11 cellular contexts compared by ENCODE assay signal in genomic region chr19:3818479-3818878, GRCh38. TPM values are rescaled to one million over a fixed set of nuclear protein-coding genes. Genes with fewer than 3 reads are reported as not detected.
DNase-seq lines count a peak whose midpoint lies in the region; ATAC-seq and TF ChIP-seq lines count a peak whose summit lies in the region.
"Had no signal": no experiment of that assay in that cellular context is flagged by ENCODE, and none has a peak within 500 bp of the region (broad histone marks: within the 10 kb centered on the region; RNA-seq: fewer than 3 reads in every experiment).

No MANE protein-coding gene starts in this region.

- H3K4me1 ChIP-seq in mucosa of descending colon (ENCODE audit: low read depth) = no peaks in the 10 kb centered on the region
- no peaks in the 10 kb centered on the region for H3K4me1 ChIP-seq in colonic mucosa
- no peaks in the 10 kb centered on the region for H3K4me1 ChIP-seq in mesendoderm (ENCODE audit: control insufficient read depth, low read depth, low read length)

- no peak overlapping the region for H4K8ac ChIP-seq in mesendoderm (ENCODE audit: low read depth, low read length)

- no peak overlapping the region for H2BK120ac ChIP-seq in mesendoderm (ENCODE audit: low read depth, low read length)

- H3K27ac ChIP-seq in colonic mucosa (no peak overlapping the region), mesendoderm (ENCODE audit: low read depth, low read length) (no peak overlapping the region)
- H3K27ac ChIP-seq: left ventricle myocardium inferior had no signal

- no peaks in the 10 kb centered on the region for H3K79me2 ChIP-seq in mesendoderm (ENCODE audit: control insufficient read depth, insufficient read depth, low read length)

- no peak overlapping the region for H3K4ac ChIP-seq in mesendoderm (ENCODE audit: low read depth, low read length)

- H2BK5ac ChIP-seq in mesendoderm (ENCODE audit: low read length) = no peak overlapping the region

- no peak overlapping the region for H3K27ac Mint-ChIP-seq in progenitor cell of endocrine pancreas

- no peak overlapping the region for H3K4me2 ChIP-seq in mesendoderm (ENCODE audit: low read length)

- H3K56ac ChIP-seq in mesendoderm (ENCODE audit: low read length) = no peak overlapping the region

- H3K79me1 ChIP-seq in mesendoderm (ENCODE audit: low read length) = no peaks in the 10 kb centered on the region

- H3K9ac ChIP-seq in colonic mucosa (ENCODE audit: low read depth in 2 of 2, low read length in 2 of 2) = no peak overlapping the region
- no peak overlapping the region for H3K9ac ChIP-seq in mesendoderm (ENCODE audit: low read length)

- DNase-seq in AG20443 (ENCODE audit: low spot score) (peak; percentile 70), HCEC 1CT (peak; percentile 31), mucosa of descending colon (no peak), colonic mucosa (no peak), progenitor cell of endocrine pancreas (ENCODE audit: low spot score, unreplicated experiment) (no peak), T1000 (lab: John Stamatoyannopoulos, UW) (no peak), mesendoderm (no peak)
- peak; percentile 41 for DNase-seq in activated naive CD4-positive, alpha-beta T cell treated with anti-CD3 and anti-CD28 coated beads, Interleukin-2, amount 50 U/mL, for 16 hours
- DNase-seq: left ventricle myocardium inferior, NCI-H446 had no signal

- H3K4me3 ChIP-seq in mucosa of descending colon (no peak overlapping the region), colonic mucosa (no peak overlapping the region), mesendoderm (ENCODE audit: low read length) (no peak overlapping the region)
- H3K4me3 ChIP-seq: left ventricle myocardium inferior had no signal

- no peaks in the 10 kb centered on the region for H3K4me1 Mint-ChIP-seq in progenitor cell of endocrine pancreas (ENCODE audit: low read depth)

- H3K4me3 Mint-ChIP-seq in progenitor cell of endocrine pancreas (ENCODE audit: low read depth) = no peak overlapping the region

- no peak overlapping the region for H3K23ac ChIP-seq in mesendoderm (ENCODE audit: low read length)

- no peaks in the 10 kb centered on the region for H3K9me3 Mint-ChIP-seq in progenitor cell of endocrine pancreas (ENCODE audit: low read depth)

- H3K9me3 ChIP-seq in mucosa of descending colon (no peaks in the 10 kb centered on the region), colonic mucosa (no peaks in the 10 kb centered on the region)
- H3K9me3 ChIP-seq: left ventricle myocardium inferior had no signal

- TF ChIP-seq CTCF in mucosa of descending colon (IDR thresholded peaks at IDR 0.05) = no peak
- no peak for TF ChIP-seq CTCF in colonic mucosa (IDR thresholded peaks at IDR 0.05)
- no peak for TF ChIP-seq CTCF in progenitor cell of endocrine pancreas (IDR thresholded peaks at IDR 0.05; ENCODE audit: unreplicated experiment)

- no CpG with 5 or more reads among the region's 12 CpGs for WGBS in mesendoderm (ENCODE audit: extremely low coverage, insufficient coverage, low lambda C conversion rate)

- no peaks in the 10 kb centered on the region for H3K36me3 Mint-ChIP-seq in progenitor cell of endocrine pancreas (ENCODE audit: insufficient read depth)

- H3K27me3 ChIP-seq in colonic mucosa = no peaks in the 10 kb centered on the region
- no peaks in the 10 kb centered on the region for H3K27me3 ChIP-seq in mesendoderm (ENCODE audit: insufficient read depth, low read length, poor library complexity)

- ATAC-seq in mucosa of descending colon = peak; percentile 39

- no peak overlapping the region for H2BK15ac ChIP-seq in mesendoderm (replicated peaks; ENCODE audit: low read depth)

- peaks cover 15% of the 10 kb centered on the region for H3K27me3 Mint-ChIP-seq in progenitor cell of endocrine pancreas

- intact Hi-C loops in mucosa of descending colon (cut with DNase I, micrococcal nuclease) (no loop called here), colonic mucosa (cut with DNase I) (loop anchor here (10.0 kb wide), 1 partner anchor 54 kb away; the partner anchor contains the start of genes APBA3 and MRPL54)

- no peaks in the 10 kb centered on the region for H3K36me3 ChIP-seq in mucosa of descending colon (ENCODE audit: low read depth)
- H3K36me3 ChIP-seq in colonic mucosa = no peaks in the 10 kb centered on the region
- H3K36me3 ChIP-seq in mesendoderm (ENCODE audit: control insufficient read depth, insufficient read depth, low read length) = no peaks in the 10 kb centered on the region
- H3K36me3 ChIP-seq: left ventricle myocardium inferior had no signal

- H2AK5ac ChIP-seq in mesendoderm (ENCODE audit: low read length) = no peak overlapping the region

- H4K5ac ChIP-seq in mesendoderm (ENCODE audit: low read length) = no peak overlapping the region

- no peak overlapping the region for H3K18ac ChIP-seq in mesendoderm (ENCODE audit: low read length)

RNA-seq across cellular contexts. Expression of gene MATK, which starts 32.3 kb away (rescaled TPM):
- total RNA-seq in mucosa of descending colon (1 to 10 TPM; 2.2 to 3.6 (median 2.4) TPM), colonic mucosa (1 to 10 TPM in 1 of 2 donors, under 1 TPM in 1; 0.66 to 1.2 TPM), progenitor cell of endocrine pancreas (1.8 TPM in 2 replicates)
- polyA plus RNA-seq in mesendoderm (2013, experiment 1 of 2) = 6.0 TPM
- polyA plus RNA-seq in mesendoderm (2013, experiment 2 of 2) = 5.2 TPM

RNA-seq across cellular contexts. Expression of gene RAX2, which starts 46.5 kb away (rescaled TPM):
- total RNA-seq in mucosa of descending colon (not detected), colonic mucosa (not detected), progenitor cell of endocrine pancreas (not detected in 2 replicates)
- polyA plus RNA-seq in mesendoderm (2013, experiment 1 of 2) = not detected
- not detected for polyA plus RNA-seq in mesendoderm (2013, experiment 2 of 2)
- total RNA-seq: dermis microvascular lymphatic vessel endothelial cell, left ventricle myocardium inferior had no signal

RNA-seq across cellular contexts. Expression of gene ZFR2, which starts 50.4 kb away (rescaled TPM):
- under 1 TPM in 1 of 3 donors, not detected in 2; 0.66 TPM for total RNA-seq in mucosa of descending colon
- not detected for total RNA-seq in colonic mucosa
- total RNA-seq in progenitor cell of endocrine pancreas = 3.5 and 3.9 TPM in 2 replicates
- 10.2 TPM for polyA plus RNA-seq in mesendoderm (2013, experiment 1 of 2)
- 10.1 TPM for polyA plus RNA-seq in mesendoderm (2013, experiment 2 of 2)
- total RNA-seq: left ventricle myocardium inferior had no signal

RNA-seq across cellular contexts. Expression of gene MRPL54, which starts 56.0 kb away (rescaled TPM):
- total RNA-seq in mucosa of descending colon = 10 to 100 TPM; 51.6 to 64.9 (median 56.2) TPM
- 10 to 100 TPM; 73.7 to 86.9 TPM for total RNA-seq in colonic mucosa
- total RNA-seq in progenitor cell of endocrine pancreas = 38.6 and 39.8 TPM in 2 replicates
- 66.5 TPM for polyA plus RNA-seq in mesendoderm (2013, experiment 1 of 2)
- polyA plus RNA-seq in mesendoderm (2013, experiment 2 of 2) = 68.8 TPM

RNA-seq across cellular contexts. Expression of gene APBA3, which starts 57.0 kb away (rescaled TPM):
- 10 to 100 TPM; 18.9 to 23.0 (median 19.2) TPM for total RNA-seq in mucosa of descending colon
- total RNA-seq in colonic mucosa = 10 to 100 TPM; 21.0 to 29.3 TPM
- 31.4 and 33.3 TPM in 2 replicates for total RNA-seq in progenitor cell of endocrine pancreas
- 13.1 TPM for polyA plus RNA-seq in mesendoderm (2013, experiment 1 of 2)
- polyA plus RNA-seq in mesendoderm (2013, experiment 2 of 2) = 14.3 TPM

Comparison
In these comparisons a context has a peak if more than half of its experiments do, and no peak if none do; other contexts are left out.
1. DNase-seq: peak in AG20443 (single experiment), HCEC 1CT (single experiment) and activated naive CD4-positive, alpha-beta T cell treated with anti-CD3 and anti-CD28 coated beads, Interleukin-2, amount 50 U/mL, for 16 hours (single experiment); none in mucosa of descending colon (0 of 3), colonic mucosa (single experiment), progenitor cell of endocrine pancreas (single experiment), T1000 (single experiment) and mesendoderm (single experiment).